In the genomic region with DNA sequence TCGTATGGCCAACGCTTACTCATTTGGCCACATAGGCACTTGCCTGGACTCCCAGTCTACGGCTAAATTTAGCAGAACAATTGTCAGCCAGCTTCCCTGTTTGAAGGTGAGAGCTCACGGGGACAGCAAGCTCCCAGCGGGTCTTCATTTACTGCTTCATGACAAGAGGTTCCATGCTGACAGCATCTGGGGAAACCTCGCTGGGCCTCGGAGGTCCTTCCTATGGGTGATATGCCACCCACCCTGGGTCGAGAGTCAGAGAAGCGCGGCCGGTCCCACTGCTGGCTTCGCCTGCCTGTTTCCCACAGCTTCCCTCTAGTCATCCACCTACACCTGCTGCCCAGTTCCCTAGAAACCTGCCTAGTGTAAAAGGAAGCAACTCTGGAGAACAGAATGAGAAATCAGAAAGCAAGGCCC, we compare ENCODE assay signal across 16 cellular contexts.
DNase-seq lines count a peak whose midpoint lies in the region; ATAC-seq, FAIRE-seq and TF ChIP-seq lines count a peak whose summit lies in the region.
"Had no signal": no experiment of that assay in that cellular context is flagged by ENCODE, and none has a peak within 500 bp of the region (broad histone marks: within the 10 kb centered on the region; RNA-seq: fewer than 3 reads in every experiment).

No MANE protein-coding gene starts in this region.

- no peak overlapping the region for H3K9ac ChIP-seq in astrocyte (ENCODE audit: low read length)

- H3K9me3 Mint-ChIP-seq in astrocyte (ENCODE audit: unreplicated experiment) (peaks cover 5% of the 10 kb centered on the region), chondrocyte (ENCODE audit: low read depth) (no peaks in the 10 kb centered on the region)

- H2AFZ ChIP-seq in astrocyte (ENCODE audit: low read depth, low read length), result no peak overlapping the region
- H2AFZ ChIP-seq: PC-9 had no signal

- no peaks in the 10 kb centered on the region for H3K79me2 ChIP-seq in astrocyte (ENCODE audit: insufficient read depth, low read length)

- H3K4me2 ChIP-seq in astrocyte (ENCODE audit: low read length), result no peak overlapping the region
- H3K4me2 ChIP-seq: A549, PC-9 had no signal

- H3K27ac ChIP-seq in astrocyte (ENCODE audit: low read depth, low read length) (no peak overlapping the region), left ventricle myocardium inferior (replicated peaks) (peak overlapping the region; percentile 79), psoas muscle (peak overlapping the region; percentile 69)
- H3K27ac ChIP-seq: A549, PC-9 had no signal

- DNase-seq in DMS153 treated with DMSO at 0.1 percent for 48 hours (lab: John Stamatoyannopoulos, UW; ENCODE audit: unreplicated experiment), result peak; percentile 57
- DNase-seq in astrocyte (ENCODE audit: low read depth), result no peak
- DNase-seq in left ventricle myocardium inferior, result no peak
- DNase-seq in psoas muscle, result peak in 1 of 2 donors; percentile 60
- DNase-seq in chondrocyte (ENCODE audit: low spot score), result no peak
- DNase-seq in BE2C, result no peak
- DNase-seq: AML-193, Caco-2, DMS53, HCEC 1CT, NCI-H187 treated with DMSO at 0.1 percent for 48 hours, NCI-H510A, NCI-H774, PC-9 had no signal

- H3K4me1 Mint-ChIP-seq in astrocyte (ENCODE audit: low read depth, unreplicated experiment) (peaks cover 4% of the 10 kb centered on the region), chondrocyte (ENCODE audit: low read depth) (peaks cover 4% of the 10 kb centered on the region)

- no peak overlapping the region for H3K4me3 Mint-ChIP-seq in astrocyte (ENCODE audit: unreplicated experiment)
- H3K4me3 Mint-ChIP-seq in chondrocyte (ENCODE audit: unreplicated experiment), result no peak overlapping the region

- ATAC-seq in psoas muscle (peak; percentile 79 to 94 (median 91)), HG02571 (IDR thresholded peaks at IDR 0.05; ENCODE audit: unreplicated experiment) (no peak)
- ATAC-seq: A549 had no signal

- peak overlapping the region; percentile 41 for H3K27ac Mint-ChIP-seq in astrocyte (ENCODE audit: unreplicated experiment)
- H3K27ac Mint-ChIP-seq in chondrocyte (ENCODE audit: unreplicated experiment), result no peak overlapping the region

- TF ChIP-seq CTCF in astrocyte (IDR thresholded peaks at IDR 0.05; ENCODE audit: insufficient read depth, low read depth, low read length) (no peak), left ventricle myocardium inferior (IDR thresholded peaks at IDR 0.05; ENCODE audit: borderline replicate concordance) (no peak), psoas muscle (IDR thresholded peaks at IDR 0.05) (no peak), chondrocyte (IDR thresholded peaks at IDR 0.05) (no peak), BE2C (IDR thresholded peaks at IDR 0.05; ENCODE audit: low read depth, low read length) (no peak)

- H3K27me3 Mint-ChIP-seq in astrocyte (ENCODE audit: low read depth, unreplicated experiment), result no peaks in the 10 kb centered on the region
- H3K27me3 Mint-ChIP-seq in chondrocyte (ENCODE audit: low read depth), result no peaks in the 10 kb centered on the region

- no peaks in the 10 kb centered on the region for H4K20me1 ChIP-seq in astrocyte (ENCODE audit: insufficient read depth, low read length)

- H3K4me3 ChIP-seq in astrocyte (ENCODE audit: insufficient read depth, low read depth, low read length) (no peak overlapping the region), left ventricle myocardium inferior (peak overlapping the region; percentile 38), psoas muscle (peak overlapping the region; percentile 18), BE2C (ENCODE audit: low read depth, low read length) (no peak overlapping the region)
- H3K4me3 ChIP-seq: A549, PC-9 had no signal

- no peak for FAIRE-seq in astrocyte (lab: Jason Lieb, UNC)
- FAIRE-seq: A549 had no signal

- H3K36me3 Mint-ChIP-seq in astrocyte (ENCODE audit: low read depth, unreplicated experiment) (no peaks in the 10 kb centered on the region), chondrocyte (ENCODE audit: low read depth) (no peaks in the 10 kb centered on the region)

- H3K4me1 ChIP-seq in astrocyte (ENCODE audit: insufficient read depth, low read length), result no peaks in the 10 kb centered on the region
- H3K4me1 ChIP-seq in left ventricle myocardium inferior, result peaks cover 14% of the 10 kb centered on the region
- no peaks in the 10 kb centered on the region for H3K4me1 ChIP-seq in psoas muscle
- H3K4me1 ChIP-seq in BE2C, result no peaks in the 10 kb centered on the region
- H3K4me1 ChIP-seq: A549, Caco-2 had no signal

- no peaks in the 10 kb centered on the region for H3K36me3 ChIP-seq in astrocyte (ENCODE audit: insufficient read depth, low read length)
- no peaks in the 10 kb centered on the region for H3K36me3 ChIP-seq in left ventricle myocardium inferior
- H3K36me3 ChIP-seq in psoas muscle (ENCODE audit: insufficient read depth in 1 of 2, low read depth in 1 of 2), result no peaks in the 10 kb centered on the region
- no peaks in the 10 kb centered on the region for H3K36me3 ChIP-seq in BE2C

- no peaks in the 10 kb centered on the region for H3K9me3 ChIP-seq in astrocyte (ENCODE audit: insufficient read depth, low read depth, low read length)
- H3K9me3 ChIP-seq in left ventricle myocardium inferior (replicated peaks), result no peaks in the 10 kb centered on the region
- H3K9me3 ChIP-seq in psoas muscle, result no peaks in the 10 kb centered on the region
- H3K9me3 ChIP-seq in BE2C, result no peaks in the 10 kb centered on the region
- H3K9me3 ChIP-seq: A549, Caco-2 had no signal

- intact Hi-C loops in left ventricle myocardium inferior (cut with micrococcal nuclease) (no loop called here), psoas muscle (cut with DNase I) (no loop called here)

- WGBS in psoas muscle, 3 donors, result 63 to 78% (median 64%) methylated on average over 12 of the region's 12 CpGs

- H3K27me3 ChIP-seq in astrocyte (ENCODE audit: insufficient read depth, low read length), result no peaks in the 10 kb centered on the region
- no peaks in the 10 kb centered on the region for H3K27me3 ChIP-seq in left ventricle myocardium inferior (ENCODE audit: low read depth)
- H3K27me3 ChIP-seq in psoas muscle (ENCODE audit: insufficient read depth in 3 of 3, low read length in 2 of 3), result no peaks in the 10 kb centered on the region
- H3K27me3 ChIP-seq in BE2C, result no peaks in the 10 kb centered on the region

Comparison
In these comparisons a context has a peak if more than half of its experiments do, and no peak if none do; other contexts are left out.
1. H3K4me3 ChIP-seq: peak in left ventricle myocardium inferior (single experiment) and psoas muscle (single experiment); none in astrocyte (single experiment) and BE2C (single experiment).